In the genomic region with DNA sequence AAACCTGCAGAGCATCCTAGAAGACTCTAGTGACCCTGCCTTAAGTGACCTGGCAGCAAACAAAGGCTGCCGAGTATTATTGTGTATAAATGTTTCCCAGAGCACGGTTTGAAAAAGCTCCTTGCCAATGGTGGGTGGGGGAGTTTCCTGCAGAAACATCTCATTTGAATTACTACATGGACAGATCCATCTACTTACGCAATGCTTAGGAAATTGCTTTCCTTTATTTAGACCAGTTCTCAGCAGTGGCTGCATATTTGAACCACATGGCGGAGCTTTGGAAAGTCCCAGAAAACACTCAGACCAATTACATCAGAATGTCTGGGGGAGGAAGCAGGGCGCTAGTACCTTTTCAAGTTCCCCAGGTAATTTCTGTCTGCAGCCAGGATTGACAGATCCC, we compare ENCODE assay signal across 10 cellular contexts.
DNase-seq lines count a peak whose midpoint lies in the region; ATAC-seq and TF ChIP-seq lines count a peak whose summit lies in the region.
"Had no signal": no experiment of that assay in that cellular context is flagged by ENCODE, and none has a peak within 500 bp of the region (broad histone marks: within the 10 kb centered on the region; RNA-seq: fewer than 3 reads in every experiment).

No MANE protein-coding gene starts in this region.

- no peak for ATAC-seq in GM18858 (IDR thresholded peaks at IDR 0.05; ENCODE audit: unreplicated experiment)

- H3K4me3 ChIP-seq in fibroblast of pulmonary artery (replicated peaks; ENCODE audit: low read depth, low read length), result no peak overlapping the region
- H3K4me3 ChIP-seq in osteoblast (ENCODE audit: insufficient read depth, low read length), result peak overlapping the region; percentile 28

- H2AFZ ChIP-seq in osteoblast (ENCODE audit: low read length), result peak overlapping the region; percentile 15

- H3K9me3 ChIP-seq in osteoblast (ENCODE audit: low read depth, low read length), result peaks cover 6% of the 10 kb centered on the region

- in situ Hi-C loops in G401 (cut with HindIII; ENCODE audit: low sequenced_read_pairs), result no loop called here

- H3K79me2 ChIP-seq in osteoblast (ENCODE audit: insufficient read depth, low read length), result no peaks in the 10 kb centered on the region

- no peak for TF ChIP-seq CTCF in fibroblast of pulmonary artery (IDR thresholded peaks at IDR 0.05; ENCODE audit: low read length, missing control alignments)
- no peak for TF ChIP-seq CTCF in osteoblast (IDR thresholded peaks at IDR 0.05; ENCODE audit: extremely low read depth, low read depth, low read length)

- no peaks in the 10 kb centered on the region for H3K27me3 ChIP-seq in osteoblast (ENCODE audit: insufficient read depth, low read length)

- no peaks in the 10 kb centered on the region for H3K36me3 ChIP-seq in osteoblast (ENCODE audit: insufficient read depth, low read length)

- H4K20me1 ChIP-seq in osteoblast (ENCODE audit: insufficient read depth, low read length), result no peaks in the 10 kb centered on the region

- H3K27ac ChIP-seq in osteoblast (ENCODE audit: low read depth, low read length), result no peak overlapping the region

- no peaks in the 10 kb centered on the region for H3K4me1 ChIP-seq in osteoblast (ENCODE audit: insufficient read depth, low read length)

- H3K4me2 ChIP-seq in osteoblast (ENCODE audit: insufficient read depth, low read length), result peak overlapping the region; percentile 48

- peak; percentile 44 for DNase-seq in ELF-1 (ENCODE audit: low read depth, low spot score)
- peak; percentile 57 for DNase-seq in NCI-H2227 treated with DMSO at 0.1 percent for 48 hours (lab: John Stamatoyannopoulos, UW)
- peak; percentile 96 for DNase-seq in fibroblast of pulmonary artery (ENCODE audit: low read depth)
- DNase-seq in osteoblast (ENCODE audit: insufficient read length, low spot score, missing footprints), result no peak
- DNase-seq in G401 (ENCODE audit: low spot score), result no peak
- no peak for DNase-seq in activated CD4-positive, alpha-beta T cell treated with anti-CD3 and anti-CD28 coated beads, Interleukin-2, amount 50 U/mL, for 48 hours
- DNase-seq in NCI-H524 (lab: John Stamatoyannopoulos, UW), result no peak
- DNase-seq: activated CD4-positive, alpha-beta T cell treated with anti-CD3 and anti-CD28 coated beads for 48 hours; NCI-H774 had no signal

Comparison
In these comparisons a context has a peak if more than half of its experiments do, and no peak if none do; other contexts are left out.
1. DNase-seq: peak in ELF-1 (single experiment), NCI-H2227 treated with DMSO at 0.1 percent for 48 hours (single experiment) and fibroblast of pulmonary artery (single experiment); none in osteoblast (single experiment), G401 (single experiment), activated CD4-positive, alpha-beta T cell treated with anti-CD3 and anti-CD28 coated beads, Interleukin-2, amount 50 U/mL, for 48 hours (0 of 2) and NCI-H524 (0 of 2).